9 cellular contexts compared by ENCODE assay signal in the genomic region with DNA sequence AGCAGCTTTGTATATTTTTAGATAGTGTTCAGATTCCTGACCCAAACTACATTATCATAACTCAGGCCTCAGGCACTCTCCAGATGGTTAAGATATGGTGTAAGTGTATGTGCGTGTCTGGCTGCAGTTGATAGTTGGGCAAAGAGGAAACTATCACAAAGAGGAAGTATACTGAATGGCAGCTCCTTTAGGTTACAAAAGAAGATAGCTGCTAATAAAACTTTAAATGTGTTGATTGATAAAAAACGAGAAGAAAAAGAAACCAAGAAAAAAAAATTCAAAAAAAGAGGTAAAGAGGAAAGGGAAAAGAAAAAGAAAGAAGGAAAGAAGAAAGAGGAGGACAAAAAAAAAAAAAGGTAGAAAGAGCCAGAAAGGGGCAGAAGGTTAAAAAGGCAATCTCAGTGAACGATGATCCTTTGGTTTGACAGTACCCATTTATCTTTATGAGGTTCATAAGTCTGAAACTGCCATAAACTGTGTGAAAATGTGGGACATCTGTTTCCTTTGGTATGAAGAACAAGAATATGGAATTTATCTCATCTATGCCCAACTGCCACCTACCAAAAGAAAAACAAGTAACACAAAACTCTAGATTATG. TPM values are rescaled to one million over a fixed set of nuclear protein-coding genes. Genes with fewer than 3 reads are reported as not detected.
DNase-seq lines count a peak whose midpoint lies in the region; ATAC-seq and TF ChIP-seq lines count a peak whose summit lies in the region.
"Had no signal": no experiment of that assay in that cellular context is flagged by ENCODE, and none has a peak within 500 bp of the region (broad histone marks: within the 10 kb centered on the region; RNA-seq: fewer than 3 reads in every experiment).

No MANE protein-coding gene starts in this region.

- peak overlapping the region in 1 of 2 donors; percentile 1 for H3K27ac Mint-ChIP-seq in activated naive CD4-positive, alpha-beta T cell treated with anti-CD3 and anti-CD28 coated beads, Interleukin-2, amount 50 U/mL, for 72 hours

- POLR2A ChIA-PET in HEK293T (lab: Yijun Ruan, JAX) (no interaction called here), OCI-LY7 (lab: Charles Lee) (interaction anchor here (0.6 to 1.6 kb wide), 4 partner anchors 10 to 1795 kb away, joined by 3 to 4 read pairs (median 3); no protein-coding TSS in a partner anchor)

- H3K27me3 ChIP-seq in right cardiac atrium (ENCODE audit: control insufficient read depth, insufficient read depth) = no peaks in the 10 kb centered on the region
- H3K27me3 ChIP-seq: upper lobe of left lung had no signal

- intact Hi-C loops in OCI-LY7 (cut with micrococcal nuclease; ENCODE audit: unreplicated experiment) = no loop called here
- intact Hi-C loops in right cardiac atrium (cut with DNase I) = no loop called here

- peaks cover 0 to 5% of the 10 kb centered on the region in 2 donors for H3K9me3 Mint-ChIP-seq in activated naive CD4-positive, alpha-beta T cell treated with anti-CD3 and anti-CD28 coated beads, Interleukin-2, amount 50 U/mL, for 72 hours

- no peaks in the 10 kb centered on the region for H4K20me1 ChIP-seq in OCI-LY7 (ENCODE audit: insufficient read depth, low read length)

- peaks cover 27% of the 10 kb centered on the region for H3K4me1 ChIP-seq in OCI-LY7 (ENCODE audit: insufficient read depth, low read length, poor library complexity, severe bottlenecking)
- peaks cover 1% of the 10 kb centered on the region for H3K4me1 ChIP-seq in right cardiac atrium (ENCODE audit: control insufficient read depth, insufficient read depth, low read length)

- no peaks in the 10 kb centered on the region for H3K9me2 ChIP-seq in OCI-LY7 (ENCODE audit: insufficient read depth, low read length)

- TF ChIP-seq CTCF in OCI-LY7 (conservative IDR thresholded peaks at IDR 0.05; ENCODE audit: low read length) = no peak

- WGBS in right cardiac atrium = 31% methylated on average over 3 of the region's 3 CpGs

- H3K36me3 ChIP-seq in OCI-LY7 (ENCODE audit: insufficient read depth, low read length) = peaks cover 25% of the 10 kb centered on the region

- peaks cover 0 to 20% of the 10 kb centered on the region in 2 donors for H3K36me3 Mint-ChIP-seq in activated naive CD4-positive, alpha-beta T cell treated with anti-CD3 and anti-CD28 coated beads, Interleukin-2, amount 50 U/mL, for 72 hours

- peaks cover 61% of the 10 kb centered on the region for H3K79me2 ChIP-seq in OCI-LY7 (ENCODE audit: insufficient read depth, low read depth, low read length)

- H3K27ac ChIP-seq in OCI-LY7 (ENCODE audit: low read depth, low read length, poor library complexity, severe bottlenecking) (peak overlapping the region; percentile 60), right cardiac atrium (ENCODE audit: low read length) (no peak overlapping the region)

- H3K4me2 ChIP-seq in OCI-LY7 (ENCODE audit: low read length) = peak overlapping the region; percentile 70

- no TSS peak for BruUV-seq in OCI-LY7 (replicated peaks; lab: Mats Ljungman, UMichigan)

- DNase-seq in GM04503 (ENCODE audit: low read depth) (peak; percentile 39), HEK293T (ENCODE audit: extremely low spot score) (peak; percentile 12), OCI-LY7 (ENCODE audit: low spot score) (peak; percentile 68), right cardiac atrium (no peak), T-helper 9 cell (no peak), T-helper 1 cell (no peak)
- DNase-seq in activated naive CD4-positive, alpha-beta T cell treated with anti-CD3 and anti-CD28 coated beads, Interleukin-2, amount 50 U/mL, for 72 hours (ENCODE audit: low spot score in 2 of 2) = no peak

- ATAC-seq in right cardiac atrium (peak; percentile 43 to 52), HG02981 (IDR thresholded peaks at IDR 0.05; ENCODE audit: unreplicated experiment) (no peak)
- no peak for ATAC-seq in activated naive CD4-positive, alpha-beta T cell treated with anti-CD3 and anti-CD28 coated beads, Interleukin-2, amount 50 U/mL, for 72 hours

- H3K4me3 ChIP-seq in OCI-LY7 (ENCODE audit: low read depth, low read length, poor library complexity, severe bottlenecking) (peak overlapping the region; percentile 46), right cardiac atrium (ENCODE audit: low read length) (no peak overlapping the region)
- H3K4me3 ChIP-seq: upper lobe of left lung had no signal

- H3K9me3 ChIP-seq in OCI-LY7 (ENCODE audit: low read length) (0 out of 2 replicates have a peak, but pooled peaks cover 5% of the 10 kb centered on the region), right cardiac atrium (ENCODE audit: control insufficient read depth, low read length) (no peaks in the 10 kb centered on the region)
- H3K9me3 ChIP-seq: upper lobe of left lung had no signal

- H2AFZ ChIP-seq in OCI-LY7 (ENCODE audit: low read length) = peak overlapping the region; percentile 23; the same call in 1 of the 2 replicates

- CTCF ChIA-PET in HEK293T (lab: Yijun Ruan, JAX) (no interaction called here), OCI-LY7 (lab: Charles Lee; ENCODE audit: unreplicated experiment) (no interaction called here)

TF ChIP-seq in HEK293T, 16 proteins besides CTCF, POLR2A, EP300 and RAD21:
- TF ChIP-seq FOXK2 (IDR thresholded peaks at IDR 0.05) = no peak
- no peak for TF ChIP-seq TARDBP (IDR thresholded peaks at IDR 0.05)
- TF ChIP-seq CTBP1 (IDR thresholded peaks at IDR 0.05; ENCODE audit: borderline replicate concordance) = no peak
- no peak for TF ChIP-seq ZNF384 (IDR thresholded peaks at IDR 0.05)
- TF ChIP-seq FOXA1 (IDR thresholded peaks at IDR 0.05) = no peak
- no peak for TF ChIP-seq BHLHE40 (IDR thresholded peaks at IDR 0.05; ENCODE audit: borderline replicate concordance)
- TF ChIP-seq ELF4 (IDR thresholded peaks at IDR 0.05) = no peak
- no peak for TF ChIP-seq SP1 (IDR thresholded peaks at IDR 0.05)
- TF ChIP-seq L3MBTL2 (conservative IDR thresholded peaks at IDR 0.05) = no peak
- TF ChIP-seq FOXM1 (IDR thresholded peaks at IDR 0.05; ENCODE audit: borderline replicate concordance) = no peak
- TF ChIP-seq, protein P1, sequence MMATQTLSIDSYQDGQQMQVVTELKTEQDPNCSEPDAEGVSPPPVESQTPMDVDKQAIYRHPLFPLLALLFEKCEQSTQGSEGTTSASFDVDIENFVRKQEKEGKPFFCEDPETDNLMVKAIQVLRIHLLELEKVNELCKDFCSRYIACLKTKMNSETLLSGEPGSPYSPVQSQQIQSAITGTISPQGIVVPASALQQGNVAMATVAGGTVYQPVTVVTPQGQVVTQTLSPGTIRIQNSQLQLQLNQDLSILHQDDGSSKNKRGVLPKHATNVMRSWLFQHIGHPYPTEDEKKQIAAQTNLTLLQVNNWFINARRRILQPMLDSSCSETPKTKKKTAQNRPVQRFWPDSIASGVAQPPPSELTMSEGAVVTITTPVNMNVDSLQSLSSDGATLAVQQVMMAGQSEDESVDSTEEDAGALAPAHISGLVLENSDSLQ (IDR thresholded peaks at IDR 0.05) = no peak
- TF ChIP-seq LEF1 (IDR thresholded peaks at IDR 0.05; ENCODE audit: borderline replicate concordance) = no peak
- TF ChIP-seq SUZ12 (IDR thresholded peaks at IDR 0.05) = no peak
- TF ChIP-seq HDGF (IDR thresholded peaks at IDR 0.05; ENCODE audit: borderline replicate concordance) = no peak
- no peak for TF ChIP-seq NFRKB (IDR thresholded peaks at IDR 0.05)

RNA-seq across cellular contexts. Expression of gene TAOK3, which starts 42.2 kb away (rescaled TPM):
- 30.7 and 48.4 TPM in 2 replicates for total RNA-seq in OCI-LY7 (2014; rRNA removed; shearing (Covaris generic))
- total RNA-seq in OCI-LY7 (2022) = 56.0 and 56.9 TPM in 2 replicates
- 10 to 100 TPM; 18.9 to 29.1 (median 25.1) TPM for total RNA-seq in right cardiac atrium
- 16.9 TPM for polyA plus RNA-seq in right cardiac atrium
- total RNA-seq in activated naive CD4-positive, alpha-beta T cell treated with anti-CD3 and anti-CD28 coated beads, Interleukin-2, amount 50 U/mL, for 72 hours = 10 to 100 TPM; 51.2 to 71.5 TPM

RNA-seq across cellular contexts. Expression of gene SUDS3, which starts 45.8 kb away (rescaled TPM):
- total RNA-seq in OCI-LY7 (2014; rRNA removed; shearing (Covaris generic)) = 33.8 and 34.4 TPM in 2 replicates
- total RNA-seq in OCI-LY7 (2022) = 39.1 and 45.2 TPM in 2 replicates
- 10 to 100 TPM; 18.9 to 24.0 (median 21.1) TPM for total RNA-seq in right cardiac atrium
- polyA plus RNA-seq in right cardiac atrium = 9.5 TPM
- total RNA-seq in activated naive CD4-positive, alpha-beta T cell treated with anti-CD3 and anti-CD28 coated beads, Interleukin-2, amount 50 U/mL, for 72 hours = 10 to 100 TPM; 23.9 to 32.4 TPM

Comparison
In these comparisons a context has a peak if more than half of its experiments do, and no peak if none do; other contexts are left out.
1. DNase-seq: peak in GM04503 (single experiment), HEK293T (single experiment) and OCI-LY7 (single experiment); none in right cardiac atrium (0 of 3), T-helper 9 cell (single experiment), activated naive CD4-positive, alpha-beta T cell treated with anti-CD3 and anti-CD28 coated beads, Interleukin-2, amount 50 U/mL, for 72 hours (0 of 2) and T-helper 1 cell (0 of 5).
2. ATAC-seq: peak in right cardiac atrium (2 of 2); none in activated naive CD4-positive, alpha-beta T cell treated with anti-CD3 and anti-CD28 coated beads, Interleukin-2, amount 50 U/mL, for 72 hours (0 of 2) and HG02981 (single experiment).